In genomic region chr9:133114886-133115603, GRCh38 we compare ENCODE assay signal across 9 cellular contexts. TPM values are rescaled to one million over a fixed set of nuclear protein-coding genes. Genes with fewer than 3 reads are reported as not detected.
DNase-seq lines count a peak whose midpoint lies in the region; ATAC-seq, FAIRE-seq and TF ChIP-seq lines count a peak whose summit lies in the region.
"Had no signal": no experiment of that assay in that cellular context is flagged by ENCODE, and none has a peak within 500 bp of the region (broad histone marks: within the 10 kb centered on the region; RNA-seq: fewer than 3 reads in every experiment).

No MANE protein-coding gene starts in this region.

- peak; percentile 61 for FAIRE-seq in GM19239 (lab: Jason Lieb, UNC)

- peaks cover 0 to 27% (median 14%) of the 10 kb centered on the region in 9 donors for H3K36me3 ChIP-seq in heart left ventricle
- H3K36me3 ChIP-seq: uterus had no signal

- DNase-seq in GM19239 (ENCODE audit: insufficient read length, low spot score) = no peak
- peak; percentile 82 for DNase-seq in SK-N-DZ (ENCODE audit: low spot score)
- DNase-seq in heart left ventricle = peak in 2 of 5 donors; percentile 17 to 27
- no peak for DNase-seq in stimulated activated effector memory CD8-positive, alpha-beta T cell treated with anti-CD3 and anti-CD28 coated beads, Interleukin-12 subunit alpha, Interleukin-12 subunit beta, amount 100 ng/mL, for 72 hours (ENCODE audit: low spot score in 2 of 2)
- no peak for DNase-seq in LoVo (ENCODE audit: low spot score)
- DNase-seq in iPS-NIHi7 (ENCODE audit: extremely low spot score) = no peak
- DNase-seq in NCI-H1436 treated with DMSO at 0.1 percent for 48 hours (lab: John Stamatoyannopoulos, UW) = no peak
- no peak for DNase-seq in SW480 (ENCODE audit: low spot score)

- TF ChIP-seq CTCF in heart left ventricle (IDR thresholded peaks at IDR 0.05) = no peak

- no peaks in the 10 kb centered on the region for H3K9me3 ChIP-seq in heart left ventricle
- H3K9me3 ChIP-seq: uterus had no signal

- no peak for TF ChIP-seq POLR2A in heart left ventricle (IDR thresholded peaks at IDR 0.05)

- H3K4me3 Mint-ChIP-seq in stimulated activated effector memory CD8-positive, alpha-beta T cell treated with anti-CD3 and anti-CD28 coated beads, Interleukin-12 subunit alpha, Interleukin-12 subunit beta, amount 100 ng/mL, for 72 hours = peak overlapping the region; percentile 73

- peaks cover 82% of the 10 kb centered on the region for H3K36me3 Mint-ChIP-seq in stimulated activated effector memory CD8-positive, alpha-beta T cell treated with anti-CD3 and anti-CD28 coated beads, Interleukin-12 subunit alpha, Interleukin-12 subunit beta, amount 100 ng/mL, for 72 hours

- no peaks in the 10 kb centered on the region for H3K27me3 ChIP-seq in heart left ventricle
- H3K27me3 ChIP-seq: uterus had no signal

- H3K27ac Mint-ChIP-seq in stimulated activated effector memory CD8-positive, alpha-beta T cell treated with anti-CD3 and anti-CD28 coated beads, Interleukin-12 subunit alpha, Interleukin-12 subunit beta, amount 100 ng/mL, for 72 hours = peak overlapping the region; percentile 90

- peaks cover 82% of the 10 kb centered on the region for H3K4me1 Mint-ChIP-seq in stimulated activated effector memory CD8-positive, alpha-beta T cell treated with anti-CD3 and anti-CD28 coated beads, Interleukin-12 subunit alpha, Interleukin-12 subunit beta, amount 100 ng/mL, for 72 hours

- WGBS in heart left ventricle, 4 donors = 67 to 73% (median 70%) methylated on average over 7 to 19 of the region's 19 CpGs

- H3K4me1 ChIP-seq in heart left ventricle = peaks cover 35 to 84% (median 81%) of the 10 kb centered on the region in 12 donors

- intact Hi-C loops in heart left ventricle (cut with DNase I) = loop anchor here in 1 of 10 donors (1.0 kb wide), 1 partner anchor 18 kb away; no protein-coding TSS in a partner anchor

- H3K9me3 Mint-ChIP-seq in stimulated activated effector memory CD8-positive, alpha-beta T cell treated with anti-CD3 and anti-CD28 coated beads, Interleukin-12 subunit alpha, Interleukin-12 subunit beta, amount 100 ng/mL, for 72 hours = no peaks in the 10 kb centered on the region

- H3K4me3 ChIP-seq in heart left ventricle = peak overlapping the region in 1 of 12 donors; percentile 40
- H3K4me3 ChIP-seq: uterus had no signal

- H3K27ac ChIP-seq in heart left ventricle = peak overlapping the region; percentile 63 to 93 (median 81)
- H3K27ac ChIP-seq: uterus had no signal

- peak in 2 of 4 donors; percentile 3 to 5 for ATAC-seq in heart left ventricle
- peak; percentile 9 for ATAC-seq in stimulated activated effector memory CD8-positive, alpha-beta T cell treated with anti-CD3 and anti-CD28 coated beads, Interleukin-12 subunit alpha, Interleukin-12 subunit beta, amount 100 ng/mL, for 72 hours

RNA-seq across cellular contexts. Expression of gene RALGDS, which starts 6.0 kb away (rescaled TPM):
- polyA plus RNA-seq in SK-N-DZ (2014; cell fraction: cytosol; rRNA removed) = 211 and 229 TPM in 2 replicates
- 616 and 634 TPM in 2 replicates for polyA plus RNA-seq in SK-N-DZ (2014; cell fraction: nucleus; rRNA removed)
- total RNA-seq in heart left ventricle = 10 to 100 TPM; 17.8 to 70.1 (median 26.6) TPM
- polyA plus RNA-seq in heart left ventricle = 10 to 100 TPM; 18.3 to 24.8 TPM

RNA-seq across cellular contexts. Expression of gene GBGT1, which starts 48.7 kb away (rescaled TPM):
- 2.5 and 5.4 TPM in 2 replicates for polyA plus RNA-seq in SK-N-DZ (2014; cell fraction: cytosol; rRNA removed)
- 6.9 and 7.7 TPM in 2 replicates for polyA plus RNA-seq in SK-N-DZ (2014; cell fraction: nucleus; rRNA removed)
- total RNA-seq in heart left ventricle = 10 to 100 TPM in 2 of 9 donors, 1 to 10 TPM in 7; 4.6 to 22.5 (median 7.1) TPM
- 1 to 10 TPM; 5.4 to 7.0 TPM for polyA plus RNA-seq in heart left ventricle

RNA-seq across cellular contexts. Expression of gene CEL, which starts 53.3 kb away (rescaled TPM):
- polyA plus RNA-seq in SK-N-DZ (2014; cell fraction: cytosol; rRNA removed) = 0.66 TPM in 2 replicates
- 6.4 and 8.0 TPM in 2 replicates for polyA plus RNA-seq in SK-N-DZ (2014; cell fraction: nucleus; rRNA removed)
- total RNA-seq in heart left ventricle = 1 to 10 TPM; 1.1 to 4.0 (median 2.8) TPM
- 1 to 10 TPM in 1 of 2 donors, under 1 TPM in 1; 0.61 to 2.1 TPM for polyA plus RNA-seq in heart left ventricle
